ENCODE assay signal across 26 cellular contexts in the genomic region with DNA sequence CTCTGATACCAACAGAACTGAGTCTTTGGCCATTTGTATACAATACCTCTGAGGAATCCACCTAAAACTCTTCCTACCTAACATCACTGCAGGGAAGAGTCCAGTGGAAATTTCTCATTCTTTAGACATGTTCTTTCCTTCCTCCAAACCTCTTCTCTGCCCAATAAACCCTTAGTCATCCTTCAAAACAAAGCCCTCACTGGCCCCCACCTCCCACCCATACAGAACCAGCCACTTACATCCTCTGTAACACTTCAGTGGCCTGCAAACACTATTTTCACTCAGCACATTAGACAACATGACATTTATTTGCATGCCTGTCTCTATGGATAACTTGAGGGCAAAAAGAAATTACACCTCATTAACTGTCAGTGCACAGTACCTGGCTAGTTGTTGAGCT.
DNase-seq lines count a peak whose midpoint lies in the region; ATAC-seq, FAIRE-seq and TF ChIP-seq lines count a peak whose summit lies in the region.
"Had no signal": no experiment of that assay in that cellular context is flagged by ENCODE, and none has a peak within 500 bp of the region (broad histone marks: within the 10 kb centered on the region; RNA-seq: fewer than 3 reads in every experiment).

No MANE protein-coding gene starts in this region.

- ATAC-seq in GM12878: peak; percentile 38
- no peak for ATAC-seq in gastroesophageal sphincter
- ATAC-seq: GM23338, PC-3 had no signal

- TF ChIP-seq EP300 in GM12878 (IDR thresholded peaks at IDR 0.05; ENCODE audit: borderline replicate concordance in 1 of 2, control insufficient read depth in 1 of 2, low read depth in 2 of 2, low read length in 2 of 2) (no peak), gastroesophageal sphincter (IDR thresholded peaks at IDR 0.05) (no peak), esophagus muscularis mucosa (IDR thresholded peaks at IDR 0.05) (no peak)

- intact Hi-C loops in GM12878 (cut with micrococcal nuclease; ENCODE audit: unreplicated experiment) (no loop called here), colonic mucosa (cut with DNase I) (no loop called here), esophagus muscularis mucosa (cut with DNase I) (no loop called here)

- SMC1A ChIA-PET in GM12878 (lab: Charles Lee; ENCODE audit: uncharacterized antibody, unreplicated experiment): no interaction called here

- FAIRE-seq in GM12878 (lab: Jason Lieb, UNC): no peak
- FAIRE-seq: GM18507 had no signal

- POLR2A ChIA-PET in GM12878 (lab: Charles Lee): no interaction called here

- H4K20me1 ChIP-seq in GM12878 (ENCODE audit: control insufficient read depth, insufficient read depth): no peaks in the 10 kb centered on the region

- TF ChIP-seq CTCF in GM12878 (IDR thresholded peaks at IDR 0.05 in 2 of 3, conservative IDR thresholded peaks at IDR 0.05 in 1 of 3; ENCODE audit: control insufficient read depth in 2 of 3, extremely low read depth in 1 of 3, insufficient read depth in 1 of 3, low read depth in 3 of 3, low read length in 3 of 3): no peak
- TF ChIP-seq CTCF in colonic mucosa (IDR thresholded peaks at IDR 0.05): no peak
- no peak for TF ChIP-seq CTCF in gastroesophageal sphincter (IDR thresholded peaks at IDR 0.05)
- no peak for TF ChIP-seq CTCF in esophagus muscularis mucosa (IDR thresholded peaks at IDR 0.05)

- H3K9ac ChIP-seq in GM12878 (ENCODE audit: control insufficient read depth, insufficient read depth, low read length): no peak overlapping the region
- H3K9ac ChIP-seq in colonic mucosa (ENCODE audit: low read depth in 2 of 2, low read length in 2 of 2): no peak overlapping the region
- H3K9ac ChIP-seq: KMS-11 had no signal

- no peak for TF ChIP-seq POLR2A in GM12878 (IDR thresholded peaks at IDR 0.05; ENCODE audit: low read depth, low read length)
- no peak for TF ChIP-seq POLR2A in gastroesophageal sphincter (IDR thresholded peaks at IDR 0.05)
- no peak for TF ChIP-seq POLR2A in esophagus muscularis mucosa (IDR thresholded peaks at IDR 0.05; ENCODE audit: low read depth)

- in situ Hi-C loops in GM12878 (cut with MboI): no loop called here

- H3K36me3 ChIP-seq in GM12878 (ENCODE audit: control insufficient read depth in 2 of 2, insufficient read depth in 2 of 2, low read length in 1 of 2) (no peaks in the 10 kb centered on the region), colonic mucosa (no peaks in the 10 kb centered on the region), gastroesophageal sphincter (no peaks in the 10 kb centered on the region), esophagus muscularis mucosa (no peaks in the 10 kb centered on the region)
- H3K36me3 ChIP-seq: HAP-1 had no signal

- H3K27ac ChIP-seq in GM12878 (ENCODE audit: control insufficient read depth, insufficient read depth): no peak overlapping the region
- H3K27ac ChIP-seq in colonic mucosa: no peak overlapping the region
- no peak overlapping the region for H3K27ac ChIP-seq in gastroesophageal sphincter
- H3K27ac ChIP-seq in esophagus muscularis mucosa (replicated peaks in 1 of 4): no peak overlapping the region
- H3K27ac ChIP-seq: KMS-11 had no signal

- H3K4me2 ChIP-seq in GM12878 (ENCODE audit: control insufficient read depth, insufficient read depth): no peak overlapping the region
- H3K4me2 ChIP-seq: GM23338, KMS-11 had no signal

- no peak for TF ChIP-seq RAD21 in GM12878 (IDR thresholded peaks at IDR 0.05; ENCODE audit: insufficient read depth, low read depth, low read length)

- BruUV-seq in GM12878 (replicated peaks; lab: Mats Ljungman, UMichigan): no TSS peak

- no peak overlapping the region for H3K4me3 ChIP-seq in GM12878
- H3K4me3 ChIP-seq in colonic mucosa: no peak overlapping the region
- H3K4me3 ChIP-seq in gastroesophageal sphincter: no peak overlapping the region
- H3K4me3 ChIP-seq in esophagus muscularis mucosa: no peak overlapping the region
- H3K4me3 ChIP-seq: GM23338, HAP-1 had no signal

- H2AFZ ChIP-seq in GM12878 (ENCODE audit: control insufficient read depth, low read depth, low read length): no peak overlapping the region
- H2AFZ ChIP-seq: GM23338 had no signal

- CTCF ChIA-PET in GM12878 (lab: Yijun Ruan, JAX): no interaction called here

- H3K79me2 ChIP-seq in GM12878 (ENCODE audit: control insufficient read depth, insufficient read depth, low read length): no peaks in the 10 kb centered on the region

- RAD21 ChIA-PET in GM12878 (lab: Charles Lee; ENCODE audit: unreplicated experiment): no interaction called here

- no peaks in the 10 kb centered on the region for H3K27me3 ChIP-seq in GM12878 (replicated peaks in 1 of 2; ENCODE audit: control insufficient read depth in 2 of 2, insufficient read depth in 2 of 2, low read length in 1 of 2)
- no peaks in the 10 kb centered on the region for H3K27me3 ChIP-seq in colonic mucosa
- H3K27me3 ChIP-seq in gastroesophageal sphincter: no peaks in the 10 kb centered on the region
- no peaks in the 10 kb centered on the region for H3K27me3 ChIP-seq in esophagus muscularis mucosa

- H3K4me1 ChIP-seq in GM12878 (ENCODE audit: control insufficient read depth, insufficient read depth, low read length): no peaks in the 10 kb centered on the region
- H3K4me1 ChIP-seq in colonic mucosa: no peaks in the 10 kb centered on the region
- no peaks in the 10 kb centered on the region for H3K4me1 ChIP-seq in gastroesophageal sphincter
- no peaks in the 10 kb centered on the region for H3K4me1 ChIP-seq in esophagus muscularis mucosa
- H3K4me1 ChIP-seq: HAP-1 had no signal

- DNase-seq in H4 (ENCODE audit: low spot score) (peak; percentile 33), NCI-H1048 (lab: John Stamatoyannopoulos, UW) (peak; percentile 51), GM12878 (ENCODE audit: low read depth, low spot score) (no peak), colonic mucosa (no peak), RPMI8226 (no peak), esophagus muscularis mucosa (ENCODE audit: extremely low spot score) (no peak)
- DNase-seq: C1 segment of cervical spinal cord; CD4-positive, alpha-beta memory T cell; COR-L47; DMS79 treated with DMSO at 0.1 percent for 48 hours; HFFc6; NCI-H1092 treated with DMSO at 0.1 percent for 48 hours; NCI-H1436; NCI-H187; NCI-H2171 treated with DMSO at 0.1 percent for 48 hours; NCI-H345; NCI-H510A treated with DMSO at 0.1 percent for 48 hours; NCI-H774; NK-92 treated with Interleukin-12 subunit alpha and Interleukin-12 subunit beta, amount 100 ng/mL, for 24 hours; PC-3; Right ventricle myocardium superior had no signal

- no peaks in the 10 kb centered on the region for H3K9me3 ChIP-seq in GM12878 (replicated peaks; ENCODE audit: control insufficient read depth, insufficient read depth, low read length)
- no peaks in the 10 kb centered on the region for H3K9me3 ChIP-seq in colonic mucosa
- H3K9me3 ChIP-seq in gastroesophageal sphincter: peaks cover 0 to 18% (median 0%) of the 10 kb centered on the region in 3 donors
- peaks cover 0 to 8% (median 2%) of the 10 kb centered on the region in 4 donors for H3K9me3 ChIP-seq in esophagus muscularis mucosa
- H3K9me3 ChIP-seq: HAP-1 had no signal

TF ChIP-seq in GM12878, 131 proteins besides CTCF, POLR2A, EP300 and RAD21:
- no peak for TF ChIP-seq CBX3 (IDR thresholded peaks at IDR 0.05; ENCODE audit: borderline replicate concordance, low read depth)
- TF ChIP-seq BCL11A (IDR thresholded peaks at IDR 0.05; ENCODE audit: low read depth, low read length): no peak

Comparison
In these comparisons a context has a peak if more than half of its experiments do, and no peak if none do; other contexts are left out.
1. DNase-seq: peak in H4 (single experiment) and NCI-H1048 (single experiment); none in GM12878 (single experiment), colonic mucosa (single experiment), RPMI8226 (single experiment) and esophagus muscularis mucosa (single experiment).